ENCODE assay signal across 8 cellular contexts in the genomic region with DNA sequence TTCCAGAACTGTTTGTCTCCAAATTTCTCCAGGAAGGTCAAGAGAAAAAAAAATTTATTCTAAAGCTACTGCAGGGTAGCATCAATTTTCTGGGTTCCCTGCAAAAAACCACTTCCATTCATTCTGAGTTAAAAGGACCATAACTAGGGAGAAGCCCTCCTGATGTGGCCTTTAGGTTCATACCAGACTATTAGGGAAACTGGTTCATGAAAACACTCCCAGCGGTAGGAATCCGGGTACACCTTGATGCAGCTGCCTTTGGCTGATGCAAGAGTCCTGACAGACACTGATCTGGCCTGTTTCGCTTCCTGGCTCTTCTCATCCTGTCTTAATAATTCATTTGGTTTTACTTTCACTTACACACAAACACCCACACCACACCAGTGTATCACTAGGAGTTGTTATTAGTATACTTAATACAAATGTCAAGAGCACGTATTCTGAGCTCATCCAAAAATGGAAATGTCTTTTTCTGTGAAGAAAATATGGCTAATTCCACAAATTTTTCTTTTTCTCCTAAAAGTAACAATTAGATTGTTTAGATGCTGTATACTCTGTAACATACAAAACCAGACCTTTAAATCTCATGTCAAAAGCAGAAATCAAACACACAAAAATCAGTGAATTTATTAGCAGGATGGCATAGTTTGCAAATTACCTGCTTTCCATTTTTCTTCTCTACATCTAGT.
DNase-seq lines count a peak whose midpoint lies in the region; ATAC-seq and TF ChIP-seq lines count a peak whose summit lies in the region.

No MANE protein-coding gene starts in this region.

- DNase-seq in NCI-H226 (peak; percentile 82), activated T-cell treated with anti-CD3 and anti-CD28 coated beads for 1 hour (ENCODE audit: low read depth) (peak; percentile 25), glomerular visceral epithelial cell (ENCODE audit: extremely low spot score) (peak; percentile 48), NCI-H2227 (lab: John Stamatoyannopoulos, UW; ENCODE audit: unreplicated experiment) (no peak), inferior parietal cortex (ENCODE audit: extremely low spot score) (no peak)
- DNase-seq in stimulated activated CD4-positive, alpha-beta T cell treated with anti-CD3 and anti-CD28 coated beads, Interleukin-1b, Interleukin-23, amount 100 ng/mL, for 48 hours: peak; percentile 67

- ATAC-seq in GM18505 (IDR thresholded peaks at IDR 0.05; ENCODE audit: unreplicated experiment): peak; percentile 85
- ATAC-seq in HG02588 (IDR thresholded peaks at IDR 0.05; ENCODE audit: unreplicated experiment): peak; percentile 90

- TF ChIP-seq POLR2A in GM18505 (IDR thresholded peaks at IDR 0.05; ENCODE audit: borderline replicate concordance, extremely low read depth, insufficient read depth, insufficient read length): peak; percentile 56

Comparison
In these comparisons a context has a peak if more than half of its experiments do, and no peak if none do; other contexts are left out.
1. DNase-seq: peak in NCI-H226 (single experiment), activated T-cell treated with anti-CD3 and anti-CD28 coated beads for 1 hour (single experiment), glomerular visceral epithelial cell (single experiment) and stimulated activated CD4-positive, alpha-beta T cell treated with anti-CD3 and anti-CD28 coated beads, Interleukin-1b, Interleukin-23, amount 100 ng/mL, for 48 hours (single experiment); none in NCI-H2227 (single experiment) and inferior parietal cortex (single experiment).